12 cellular contexts compared by ENCODE assay signal in the genomic region with DNA sequence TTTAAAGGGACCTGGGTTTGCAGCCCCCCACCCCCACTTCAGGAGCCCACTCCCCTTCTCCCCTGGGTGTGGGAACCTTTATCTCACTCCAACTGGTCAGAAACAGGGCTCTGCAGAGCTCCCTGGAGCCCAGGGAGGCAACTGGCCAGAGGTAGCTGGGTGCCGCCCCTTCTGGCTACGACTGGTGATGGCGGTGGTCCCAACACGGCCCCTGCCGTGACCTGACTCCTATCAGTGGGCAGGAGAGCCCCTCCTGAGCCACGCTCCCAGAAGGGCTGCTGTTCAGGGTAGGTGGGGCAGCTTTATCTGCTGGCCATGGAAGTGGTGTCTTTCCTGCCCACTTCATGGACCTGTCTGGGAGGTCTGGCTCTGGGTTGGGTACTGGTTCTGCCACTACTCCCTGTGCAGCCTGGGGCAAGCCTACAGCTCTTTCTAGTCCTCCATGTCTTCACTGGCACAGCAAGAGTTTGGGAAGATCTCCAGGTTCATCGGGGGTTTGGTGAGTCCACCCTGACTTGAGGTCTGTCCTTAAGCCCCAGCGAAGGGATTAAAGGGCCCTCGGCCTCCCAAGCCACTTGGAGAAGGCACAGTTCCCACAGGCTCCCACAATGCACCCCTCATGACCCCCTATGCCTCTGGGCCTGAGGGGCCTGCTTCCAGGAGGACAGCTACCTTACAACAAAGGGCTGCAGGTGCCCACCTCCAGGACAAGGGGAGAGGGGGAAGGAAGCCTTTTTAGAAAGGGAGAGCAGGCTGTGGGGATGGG. TPM values are rescaled to one million over a fixed set of nuclear protein-coding genes. Genes with fewer than 3 reads are reported as not detected.
DNase-seq lines count a peak whose midpoint lies in the region; ATAC-seq and TF ChIP-seq lines count a peak whose summit lies in the region.
"Had no signal": no experiment of that assay in that cellular context is flagged by ENCODE, and none has a peak within 500 bp of the region (broad histone marks: within the 10 kb centered on the region; RNA-seq: fewer than 3 reads in every experiment).

No MANE protein-coding gene starts in this region.

- H3K27me3 ChIP-seq in A673 (replicated peaks; ENCODE audit: insufficient read depth, low read depth, low read length, poor library complexity) (no peaks in the 10 kb centered on the region), right atrium auricular region (no peaks in the 10 kb centered on the region), prostate gland (replicated peaks; ENCODE audit: insufficient read depth) (no peaks in the 10 kb centered on the region), SK-N-SH (ENCODE audit: insufficient read depth) (no peaks in the 10 kb centered on the region), PC-3 (ENCODE audit: low read length) (no peaks in the 10 kb centered on the region)

- TF ChIP-seq CTCF in A673 (conservative IDR thresholded peaks at IDR 0.05; ENCODE audit: low read depth, low read length) (no peak), VCaP (conservative IDR thresholded peaks at IDR 0.05) (no peak), right atrium auricular region (IDR thresholded peaks at IDR 0.05) (no peak), prostate gland (IDR thresholded peaks at IDR 0.05) (no peak), SK-N-SH (IDR thresholded peaks at IDR 0.05) (no peak), PC-3 (conservative IDR thresholded peaks at IDR 0.05; ENCODE audit: low read depth, low read length) (no peak)

- DNase-seq in A673 (ENCODE audit: low spot score) (no peak), right atrium auricular region (ENCODE audit: low spot score) (no peak), prostate gland (ENCODE audit: low spot score) (no peak), SK-N-SH (no peak), NCI-H128 (lab: John Stamatoyannopoulos, UW; ENCODE audit: unreplicated experiment) (no peak), PC-3 (no peak)
- DNase-seq: activated CD4-positive, alpha-beta T cell treated with anti-CD3 and anti-CD28 coated beads, Interleukin-2, amount 50 U/mL, for 1 hour; activated naive CD8-positive, alpha-beta T cell treated with anti-CD3 and anti-CD28 coated beads for 36 hours; NCI-H748 treated with DMSO at 0.1 percent for 48 hours had no signal

- TF ChIP-seq EP300 in SK-N-SH (IDR thresholded peaks at IDR 0.05; ENCODE audit: borderline replicate concordance in 1 of 2, low read depth in 1 of 2, low read length in 1 of 2): no peak

- no peak overlapping the region for H3K4me2 ChIP-seq in SK-N-SH
- no peak overlapping the region for H3K4me2 ChIP-seq in PC-3 (ENCODE audit: low read length)

- TF ChIP-seq RAD21 in SK-N-SH (IDR thresholded peaks at IDR 0.05; ENCODE audit: low read length): no peak

- intact Hi-C loops in A673 (cut with micrococcal nuclease; ENCODE audit: unreplicated experiment) (no loop called here), prostate gland (cut with DNase I) (no loop called here), PC-3 (cut with micrococcal nuclease) (no loop called here)

- POLR2A ChIA-PET in A673 (lab: Charles Lee; ENCODE audit: low non-redundant PET) (interaction anchor here (0.6 kb wide), 1 partner anchor 236 kb away, joined by 3 read pairs; no protein-coding TSS in a partner anchor), SK-N-SH (lab: Yijun Ruan, JAX) (interaction anchor here (2.2 kb wide), 1 partner anchor 11 kb away, joined by 8 read pairs; no protein-coding TSS in a partner anchor), PC-3 (lab: Charles Lee; ENCODE audit: unreplicated experiment) (no interaction called here)

- H3K9me3 ChIP-seq in A673 (ENCODE audit: low read depth, low read length, poor library complexity, severe bottlenecking) (no peaks in the 10 kb centered on the region), right atrium auricular region (no peaks in the 10 kb centered on the region), prostate gland (no peaks in the 10 kb centered on the region), SK-N-SH (no peaks in the 10 kb centered on the region), PC-3 (ENCODE audit: low read length) (no peaks in the 10 kb centered on the region)

- ATAC-seq in PC-3 (no peak), GM21381 (IDR thresholded peaks at IDR 0.05; ENCODE audit: unreplicated experiment) (no peak)

- H3K4me1 ChIP-seq in A673 (ENCODE audit: insufficient read depth, low read length, poor library complexity, severe bottlenecking) (peaks cover 44% of the 10 kb centered on the region), right atrium auricular region (peaks cover 0 to 57% of the 10 kb centered on the region in 2 donors), prostate gland (replicated peaks) (peaks cover 45% of the 10 kb centered on the region), SK-N-SH (ENCODE audit: control insufficient read depth in 1 of 2, insufficient read depth in 2 of 2, low read depth in 1 of 2, low read length in 1 of 2) (peaks cover 18 to 87% of the 10 kb centered on the region in 2 experiments; a peak in 3 of 4 replicates), PC-3 (ENCODE audit: insufficient read depth, low read length) (peaks cover 38% of the 10 kb centered on the region)

- H3F3A ChIP-seq in SK-N-SH (replicated peaks; ENCODE audit: insufficient read depth) (peaks cover 16% of the 10 kb centered on the region), PC-3 (ENCODE audit: low read length, unreplicated experiment) (peaks cover 6% of the 10 kb centered on the region)

- H3K9me2 ChIP-seq in SK-N-SH (no peaks in the 10 kb centered on the region), PC-3 (replicated peaks; ENCODE audit: low read length) (no peaks in the 10 kb centered on the region)

- no peak overlapping the region for H3K4me3 ChIP-seq in A673 (ENCODE audit: low read depth, low read length, poor library complexity, severe bottlenecking)
- H3K4me3 ChIP-seq in right atrium auricular region: no peak overlapping the region
- H3K4me3 ChIP-seq in prostate gland: no peak overlapping the region
- H3K4me3 ChIP-seq in SK-N-SH (ENCODE audit: low read depth in 2 of 2, low read length in 1 of 2): no peak overlapping the region
- no peak overlapping the region for H3K4me3 ChIP-seq in PC-3 (ENCODE audit: low read length)

- H4K20me1 ChIP-seq in SK-N-SH (ENCODE audit: insufficient read depth) (no peaks in the 10 kb centered on the region), PC-3 (ENCODE audit: low read length) (no peaks in the 10 kb centered on the region)

- H3K9ac ChIP-seq in SK-N-SH (no peak overlapping the region), PC-3 (ENCODE audit: low read length) (no peak overlapping the region)

- H2AFZ ChIP-seq in SK-N-SH (ENCODE audit: low read depth) (no peak overlapping the region), PC-3 (ENCODE audit: low read length) (no peak overlapping the region)

- no peak for TF ChIP-seq POLR2A in prostate gland (IDR thresholded peaks at IDR 0.05)

- H3K79me2 ChIP-seq in SK-N-SH (ENCODE audit: insufficient read depth): no peaks in the 10 kb centered on the region
- H3K79me2 ChIP-seq in PC-3 (ENCODE audit: low read length): peaks cover 10% of the 10 kb centered on the region

- WGBS in prostate gland: 59% methylated on average over 9 of the region's 9 CpGs
- WGBS in SK-N-SH (ENCODE audit: low lambda C conversion rate): 100% methylated on average over 3 of the region's 9 CpGs

- H3K27ac ChIP-seq in A673 (ENCODE audit: low read depth, low read length, poor library complexity, severe bottlenecking): peak overlapping the region; percentile 86
- H3K27ac ChIP-seq in VCaP: peak overlapping the region; percentile 96
- H3K27ac ChIP-seq in right atrium auricular region: peak overlapping the region; percentile 100
- peak overlapping the region; percentile 100 for H3K27ac ChIP-seq in prostate gland
- H3K27ac ChIP-seq in SK-N-SH (ENCODE audit: low read depth in 2 of 2, low read length in 1 of 2): peak overlapping the region in 1 of 2 experiments; percentile 98; a peak in 2 of 4 replicates
- H3K27ac ChIP-seq in PC-3 (ENCODE audit: low read length): no peak overlapping the region
- H3K27ac ChIP-seq: HL-60 had no signal

- BruUV-seq in A673 (replicated peaks; lab: Mats Ljungman, UMichigan) (no TSS peak), PC-3 (replicated peaks; lab: Mats Ljungman, UMichigan) (no TSS peak)

- H3K36me3 ChIP-seq in A673 (ENCODE audit: insufficient read depth, low read length, poor library complexity, severe bottlenecking) (no peaks in the 10 kb centered on the region), right atrium auricular region (peaks cover 11% of the 10 kb centered on the region), prostate gland (no peaks in the 10 kb centered on the region), SK-N-SH (replicated peaks in 1 of 2; ENCODE audit: control insufficient read depth in 1 of 2, insufficient read depth in 2 of 2, low read length in 1 of 2) (peaks cover 0 to 10% of the 10 kb centered on the region in 2 experiments), PC-3 (ENCODE audit: low read depth, low read length) (no peaks in the 10 kb centered on the region)

- CTCF ChIA-PET in A673 (lab: Charles Lee): interaction anchor here (1.0 kb wide), 1 partner anchor 18 kb away, joined by 3 read pairs; no protein-coding TSS in a partner anchor
- CTCF ChIA-PET in SK-N-SH (lab: Yijun Ruan, JAX): interaction anchor here (1.2 to 8.1 kb wide), 4 partner anchors 12 to 161 kb away, joined by 3 to 48 read pairs (median 6); partner anchors contain the start of gene RAI1
- CTCF ChIA-PET in PC-3 (lab: Charles Lee): no interaction called here

TF ChIP-seq in SK-N-SH, 30 proteins besides CTCF, POLR2A, EP300 and RAD21 (continues in another document):
- TF ChIP-seq, protein P1, sequence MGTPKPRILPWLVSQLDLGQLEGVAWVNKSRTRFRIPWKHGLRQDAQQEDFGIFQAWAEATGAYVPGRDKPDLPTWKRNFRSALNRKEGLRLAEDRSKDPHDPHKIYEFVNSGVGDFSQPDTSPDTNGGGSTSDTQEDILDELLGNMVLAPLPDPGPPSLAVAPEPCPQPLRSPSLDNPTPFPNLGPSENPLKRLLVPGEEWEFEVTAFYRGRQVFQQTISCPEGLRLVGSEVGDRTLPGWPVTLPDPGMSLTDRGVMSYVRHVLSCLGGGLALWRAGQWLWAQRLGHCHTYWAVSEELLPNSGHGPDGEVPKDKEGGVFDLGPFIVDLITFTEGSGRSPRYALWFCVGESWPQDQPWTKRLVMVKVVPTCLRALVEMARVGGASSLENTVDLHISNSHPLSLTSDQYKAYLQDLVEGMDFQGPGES (IDR thresholded peaks at IDR 0.05; ENCODE audit: low read depth, low read length): no peak
- TF ChIP-seq MXI1 (IDR thresholded peaks at IDR 0.05; ENCODE audit: low read depth, low read length) (no peak), TCF12 (IDR thresholded peaks at IDR 0.05) (no peak), POLR2AphosphoS5 (IDR thresholded peaks at IDR 0.05; ENCODE audit: low read depth, low read length) (no peak)

RNA-seq across cellular contexts. Expression of gene SREBF1, which starts 5.5 kb away (rescaled TPM):
- total RNA-seq in A673 (2021) (240 and 328 TPM in 2 replicates), right atrium auricular region (10 to 100 TPM; 17.0 to 29.8 TPM), prostate gland (100 to 1,000 TPM; 134 to 299 TPM), PC-3 (2014; rRNA removed) (167 and 194 TPM in 2 replicates)
- 15.9 and 20.4 TPM in 2 replicates for polyA plus RNA-seq in SK-N-SH (2012; rRNA removed)
- 5.3 and 8.6 TPM in 2 replicates for polyA plus RNA-seq in SK-N-SH (2012; cell fraction: cytosol; rRNA removed)
- polyA plus RNA-seq in SK-N-SH (2012; cell fraction: nucleus; rRNA removed): 92.2 and 140 TPM in 2 replicates
